In genomic region chr12:62190921-62191746, GRCh38 we compare ENCODE assay signal across 9 cellular contexts.
DNase-seq lines count a peak whose midpoint lies in the region; ATAC-seq and TF ChIP-seq lines count a peak whose summit lies in the region.
"Had no signal": no experiment of that assay in that cellular context is flagged by ENCODE, and none has a peak within 500 bp of the region (broad histone marks: within the 10 kb centered on the region; RNA-seq: fewer than 3 reads in every experiment).

No MANE protein-coding gene starts in this region.

- TF ChIP-seq POLR2A in heart left ventricle (IDR thresholded peaks at IDR 0.05): no peak

- H3K4me3 ChIP-seq in heart left ventricle: peak overlapping the region; percentile 9 to 54 (median 36)
- peak overlapping the region; percentile 57 for H3K4me3 ChIP-seq in psoas muscle

- ATAC-seq in activated T-cell treated with anti-CD3 and anti-CD28 coated beads, Interleukin-2, amount 50 U/mL, for 72 hours (replicated peaks in 1 of 2): peak; percentile 43 to 50
- ATAC-seq in heart left ventricle: peak in 3 of 4 donors; percentile 34 to 57 (median 43)
- peak; percentile 11 to 52 (median 22) for ATAC-seq in psoas muscle
- no peak for ATAC-seq in HG02798 (IDR thresholded peaks at IDR 0.05; ENCODE audit: poor library complexity, unreplicated experiment)
- ATAC-seq in HG02973 (IDR thresholded peaks at IDR 0.05; ENCODE audit: unreplicated experiment): no peak
- ATAC-seq: HCT116 had no signal

- H3K27ac ChIP-seq in heart left ventricle: no peak overlapping the region
- H3K27ac ChIP-seq in psoas muscle: no peak overlapping the region

- H3K4me3 Mint-ChIP-seq in activated T-cell treated with anti-CD3 and anti-CD28 coated beads, Interleukin-2, amount 50 U/mL, for 72 hours: peak overlapping the region; percentile 90 to 92

- TF ChIP-seq CTCF in GM10248 (IDR thresholded peaks at IDR 0.05; ENCODE audit: control extremely low read depth, extremely low read depth, low read depth, missing control alignments) (no peak), heart left ventricle (IDR thresholded peaks at IDR 0.05) (no peak), psoas muscle (IDR thresholded peaks at IDR 0.05) (no peak)

- H3K4me1 ChIP-seq in heart left ventricle: peaks cover 6 to 28% (median 19%) of the 10 kb centered on the region in 12 donors
- peaks cover 14% of the 10 kb centered on the region for H3K4me1 ChIP-seq in psoas muscle

- H3K27ac Mint-ChIP-seq in activated T-cell treated with anti-CD3 and anti-CD28 coated beads, Interleukin-2, amount 50 U/mL, for 72 hours: no peak overlapping the region

- WGBS in heart left ventricle, 4 donors: 1 to 2% (median 2%) methylated on average over 55 to 74 of the region's 74 CpGs
- WGBS in psoas muscle, 3 donors: 1 to 2% (median 1%) methylated on average over 62 to 74 of the region's 74 CpGs

- H3K36me3 ChIP-seq in heart left ventricle: no peaks in the 10 kb centered on the region
- H3K36me3 ChIP-seq in psoas muscle (ENCODE audit: insufficient read depth in 1 of 2, low read depth in 1 of 2): no peaks in the 10 kb centered on the region

- H3K27me3 Mint-ChIP-seq in activated T-cell treated with anti-CD3 and anti-CD28 coated beads, Interleukin-2, amount 50 U/mL, for 72 hours (ENCODE audit: low read depth): peaks cover 37% of the 10 kb centered on the region

- POLR2A ChIA-PET in GM10248 (lab: Yijun Ruan, JAX): no interaction called here

- CTCF ChIA-PET in GM10248 (lab: Yijun Ruan, JAX): interaction anchor here (2.3 kb wide), 1 partner anchor 10 kb away, joined by 5 read pairs; no protein-coding TSS in a partner anchor

- no peaks in the 10 kb centered on the region for H3K9me3 Mint-ChIP-seq in activated T-cell treated with anti-CD3 and anti-CD28 coated beads, Interleukin-2, amount 50 U/mL, for 72 hours

- intact Hi-C loops in heart left ventricle (cut with DNase I): no loop called here
- intact Hi-C loops in psoas muscle (cut with DNase I): loop anchor here in 1 of 2 donors (10.0 kb wide), 1 partner anchor 186 kb away; no protein-coding TSS in a partner anchor

- H3K9me3 ChIP-seq in heart left ventricle (no peaks in the 10 kb centered on the region), psoas muscle (no peaks in the 10 kb centered on the region)

- H3K4me1 Mint-ChIP-seq in activated T-cell treated with anti-CD3 and anti-CD28 coated beads, Interleukin-2, amount 50 U/mL, for 72 hours (ENCODE audit: low read depth): peaks cover 27% of the 10 kb centered on the region

- DNase-seq in GM10248 (ENCODE audit: extremely low spot score) (peak; percentile 21), heart left ventricle (peak in 3 of 5 donors; percentile 26 to 54 (median 33)), psoas muscle (peak in 1 of 2 donors; percentile 15), pons (ENCODE audit: low spot score) (no peak), A172 (ENCODE audit: low spot score) (no peak)
- peak; percentile 31 to 37 for DNase-seq in activated T-cell treated with anti-CD3 and anti-CD28 coated beads, Interleukin-2, amount 50 U/mL, for 72 hours

- H3K36me3 Mint-ChIP-seq in activated T-cell treated with anti-CD3 and anti-CD28 coated beads, Interleukin-2, amount 50 U/mL, for 72 hours (ENCODE audit: insufficient read depth in 2 of 2): no peaks in the 10 kb centered on the region

- H3K27me3 ChIP-seq in heart left ventricle (peaks cover 15 to 52% (median 30%) of the 10 kb centered on the region in 9 donors), psoas muscle (ENCODE audit: insufficient read depth in 3 of 3, low read length in 2 of 3) (peaks cover 2 to 42% (median 3%) of the 10 kb centered on the region in 3 donors)

Comparison
In these comparisons a context has a peak if more than half of its experiments do, and no peak if none do; other contexts are left out.
1. DNase-seq: peak in GM10248 (single experiment), activated T-cell treated with anti-CD3 and anti-CD28 coated beads, Interleukin-2, amount 50 U/mL, for 72 hours (2 of 2) and heart left ventricle (3 of 5); none in pons (single experiment) and A172 (single experiment).
2. ATAC-seq: peak in activated T-cell treated with anti-CD3 and anti-CD28 coated beads, Interleukin-2, amount 50 U/mL, for 72 hours (2 of 2), heart left ventricle (3 of 4) and psoas muscle (4 of 4); none in HG02798 (single experiment) and HG02973 (single experiment).